Comparison of ENCODE assay signal across 25 cellular contexts in genomic region chr12:1707051-1707450, GRCh38. TPM values are rescaled to one million over a fixed set of nuclear protein-coding genes. Genes with fewer than 3 reads are reported as not detected.
DNase-seq lines count a peak whose midpoint lies in the region; ATAC-seq and TF ChIP-seq lines count a peak whose summit lies in the region.
"Had no signal": no experiment of that assay in that cellular context is flagged by ENCODE, and none has a peak within 500 bp of the region (broad histone marks: within the 10 kb centered on the region; RNA-seq: fewer than 3 reads in every experiment).

No MANE protein-coding gene starts in this region.

- no peaks in the 10 kb centered on the region for H3K9me3 ChIP-seq in IMR-90 (ENCODE audit: control insufficient read depth, insufficient read depth, low read length)
- H3K9me3 ChIP-seq: esophagus squamous epithelium, gastrocnemius medialis, left lung, ovary had no signal

- H3K4me2 ChIP-seq in IMR-90 (ENCODE audit: low read depth, low read length): no peak overlapping the region
- H3K4me2 ChIP-seq: hepatocyte had no signal

- H3K27me3 Mint-ChIP-seq in natural killer cell (ENCODE audit: low read depth in 2 of 2): no peaks in the 10 kb centered on the region
- no peaks in the 10 kb centered on the region for H3K27me3 Mint-ChIP-seq in natural killer cell treated with Interleukin-12 subunit alpha and Interleukin-12 subunit beta and Interleukin-15 and Interleukin-18, amount 100 ng/mL, for 72 hours
- H3K27me3 Mint-ChIP-seq in immature natural killer cell (ENCODE audit: low read depth in 3 of 3): peaks cover 0 to 7% (median 0%) of the 10 kb centered on the region in 3 donors
- H3K27me3 Mint-ChIP-seq: activated naive CD8-positive, alpha-beta T cell treated with anti-CD3 and anti-CD28 coated beads, Interleukin-2, amount 10 ng/mL, durations not matched to agents 7 days and 5 days; naive B cell; type B pancreatic cell had no signal

- TF ChIP-seq CTCF in natural killer cell (IDR thresholded peaks at IDR 0.05): no peak
- no peak for TF ChIP-seq CTCF in IMR-90 (conservative IDR thresholded peaks at IDR 0.05; ENCODE audit: low read depth, low read length)

- H2BK5ac ChIP-seq in IMR-90 (ENCODE audit: low read depth, low read length, poor library complexity, severe bottlenecking): peak overlapping the region; percentile 33

- H3K9me3 Mint-ChIP-seq in natural killer cell (no peaks in the 10 kb centered on the region), immature natural killer cell (no peaks in the 10 kb centered on the region)
- H3K9me3 Mint-ChIP-seq in natural killer cell treated with Interleukin-12 subunit alpha and Interleukin-12 subunit beta and Interleukin-15 and Interleukin-18, amount 100 ng/mL, for 72 hours: no peaks in the 10 kb centered on the region
- H3K9me3 Mint-ChIP-seq: activated naive CD8-positive, alpha-beta T cell treated with anti-CD3 and anti-CD28 coated beads, Interleukin-2, amount 10 ng/mL, durations not matched to agents 7 days and 5 days had no signal

- no peak overlapping the region for H3K9ac ChIP-seq in IMR-90 (ENCODE audit: low read depth, low read length)

- no peaks in the 10 kb centered on the region for H3K36me3 Mint-ChIP-seq in natural killer cell
- no peaks in the 10 kb centered on the region for H3K36me3 Mint-ChIP-seq in natural killer cell treated with Interleukin-12 subunit alpha and Interleukin-12 subunit beta and Interleukin-15 and Interleukin-18, amount 100 ng/mL, for 72 hours
- H3K36me3 Mint-ChIP-seq in immature natural killer cell: no peaks in the 10 kb centered on the region
- H3K36me3 Mint-ChIP-seq: naive B cell had no signal

- H4K91ac ChIP-seq in IMR-90 (ENCODE audit: insufficient read depth, low read depth, low read length): no peak overlapping the region

- dilution Hi-C loops in IMR-90 (cut with HindIII; ENCODE audit: low sequenced_read_pairs, unreplicated experiment): no loop called here

- ATAC-seq in natural killer cell (no peak), IMR-90 (ENCODE audit: low read depth) (no peak), GM21528 (IDR thresholded peaks at IDR 0.05; ENCODE audit: low FRiP score, unreplicated experiment) (no peak), HG03045 (IDR thresholded peaks at IDR 0.05; ENCODE audit: unreplicated experiment) (no peak)
- no peak for ATAC-seq in natural killer cell treated with Interleukin-12 subunit alpha and Interleukin-12 subunit beta and Interleukin-15 and Interleukin-18, amount 100 ng/mL, for 72 hours
- ATAC-seq: gastrocnemius medialis, left lung, Panc1 had no signal

- POLR2A ChIA-PET in IMR-90 (lab: Charles Lee; ENCODE audit: unreplicated experiment): no interaction called here

- CTCF ChIA-PET in IMR-90 (lab: Yijun Ruan, JAX): no interaction called here

- H3K4me3 Mint-ChIP-seq in natural killer cell (no peak overlapping the region), immature natural killer cell (no peak overlapping the region)
- no peak overlapping the region for H3K4me3 Mint-ChIP-seq in natural killer cell treated with Interleukin-12 subunit alpha and Interleukin-12 subunit beta and Interleukin-15 and Interleukin-18, amount 100 ng/mL, for 72 hours
- H3K4me3 Mint-ChIP-seq: activated naive CD8-positive, alpha-beta T cell treated with anti-CD3 and anti-CD28 coated beads, Interleukin-2, amount 10 ng/mL, durations not matched to agents 7 days and 5 days; type B pancreatic cell had no signal

- H4K8ac ChIP-seq in IMR-90 (ENCODE audit: low read depth in 2 of 2, low read length in 2 of 2): no peak overlapping the region

- H3K27ac ChIP-seq in IMR-90 (ENCODE audit: insufficient read depth, low read length): no peak overlapping the region
- H3K27ac ChIP-seq: gastrocnemius medialis, hepatocyte, left lung, ovary had no signal

- H2AFZ ChIP-seq in IMR-90 (replicated peaks; ENCODE audit: low read length, poor library complexity): no peak overlapping the region
- H2AFZ ChIP-seq: hepatocyte had no signal

- H2BK15ac ChIP-seq in IMR-90 (ENCODE audit: low read depth, low read length): no peak overlapping the region

- peaks cover 27 to 66% of the 10 kb centered on the region in 2 experiments for H3K79me1 ChIP-seq in IMR-90 (ENCODE audit: low read depth in 1 of 2, low read length in 2 of 2)

- H3K4me1 Mint-ChIP-seq in natural killer cell (peaks cover 72 to 83% of the 10 kb centered on the region in 2 donors), immature natural killer cell (peaks cover 66 to 94% of the 10 kb centered on the region in 2 donors)
- peaks cover 43 to 46% of the 10 kb centered on the region in 2 donors for H3K4me1 Mint-ChIP-seq in natural killer cell treated with Interleukin-12 subunit alpha and Interleukin-12 subunit beta and Interleukin-15 and Interleukin-18, amount 100 ng/mL, for 72 hours (ENCODE audit: low read depth in 2 of 2)

- H4K20me1 ChIP-seq in IMR-90 (ENCODE audit: insufficient read depth, low read length): peaks cover 45% of the 10 kb centered on the region

- no peak overlapping the region for H3K56ac ChIP-seq in IMR-90 (ENCODE audit: extremely low read depth, insufficient read depth, low read length)

- H3K23ac ChIP-seq in IMR-90 (ENCODE audit: low read depth, low read length): no peak overlapping the region

- intact Hi-C loops in natural killer cell (cut with micrococcal nuclease) (loop anchor here (5.0 kb wide), 1 partner anchor 35 kb away; no protein-coding TSS in a partner anchor), IMR-90 (cut with micrococcal nuclease) (no loop called here)

- no peak overlapping the region for H3K18ac ChIP-seq in IMR-90 (ENCODE audit: low read depth, low read length)

- H2AK9ac ChIP-seq in IMR-90 (replicated peaks; ENCODE audit: low read depth, low read length, poor library complexity): no peak overlapping the region

- no peak overlapping the region for H3K4ac ChIP-seq in IMR-90 (ENCODE audit: low read depth, low read length)

- no peak for TF ChIP-seq RAD21 in IMR-90 (IDR thresholded peaks at IDR 0.05; ENCODE audit: low read length)

- DNase-seq in natural killer cell: no peak
- no peak for DNase-seq in natural killer cell treated with Interleukin-12 subunit alpha and Interleukin-12 subunit beta and Interleukin-15 and Interleukin-18, amount 100 ng/mL, for 72 hours (ENCODE audit: low spot score)
- DNase-seq in IMR-90: no peak
- no peak for DNase-seq in immature natural killer cell
- DNase-seq in occipital lobe (lab: John Stamatoyannopoulos, UW): no peak
- DNase-seq: activated naive CD8-positive, alpha-beta T cell treated with anti-CD3 and anti-CD28 coated beads, Interleukin-2, amount 10 ng/mL, durations not matched to agents 7 days and 5 days; central memory CD4-positive, alpha-beta T cell; EL; esophagus squamous epithelium; gastrocnemius medialis; KG1; left lung; naive B cell; NCI-H1417; NCI-H2029 treated with DMSO at 0.1 percent for 48 hours; ovary; retina; SHP77 treated with DMSO at 0.1 percent for 48 hours; stimulated activated CD4-positive, alpha-beta T cell treated with anti-CD3 and anti-CD28 coated beads, Interleukin-2, amount 100 ng/mL, for 24 hours; SW 1271 had no signal

- H2AK5ac ChIP-seq in IMR-90 (ENCODE audit: low read depth, low read length): no peak overlapping the region

- H3K4me3 ChIP-seq in IMR-90 (ENCODE audit: insufficient read depth, low read depth, low read length): no peak overlapping the region
- H3K4me3 ChIP-seq: esophagus squamous epithelium, gastrocnemius medialis, hepatocyte, left lung, ovary had no signal

- BruUV-seq in IMR-90 (replicated peaks; lab: Mats Ljungman, UMichigan): no TSS peak

- H2BK120ac ChIP-seq in IMR-90 (ENCODE audit: low read depth, low read length): no peak overlapping the region

- no peak overlapping the region for H4K5ac ChIP-seq in IMR-90 (ENCODE audit: low read depth, low read length)

- no CpG with 5 or more reads among the region's 1 CpG for WGBS in IMR-90 (ENCODE audit: extremely low coverage in 2 of 2, insufficient read length in 1 of 2), 2 experiments

- TF ChIP-seq POLR2A in IMR-90 (IDR thresholded peaks at IDR 0.05; ENCODE audit: low read depth, low read length): no peak

- H3K36me3 ChIP-seq in IMR-90 (ENCODE audit: control insufficient read depth, insufficient read depth, low read length): no peaks in the 10 kb centered on the region
- H3K36me3 ChIP-seq: esophagus squamous epithelium, gastrocnemius medialis, left lung, ovary had no signal

- peak overlapping the region; percentile 66; the same call in 1 of the 2 replicates for H3K14ac ChIP-seq in IMR-90 (replicated peaks; ENCODE audit: low read depth, low read length)

- H3K9me1 ChIP-seq in IMR-90 (ENCODE audit: insufficient read depth, low read length): peaks cover 6% of the 10 kb centered on the region

- peaks cover 8% of the 10 kb centered on the region for H3K4me1 ChIP-seq in IMR-90 (ENCODE audit: control insufficient read depth, insufficient read depth, low read length)

- no peaks in the 10 kb centered on the region for H3K27me3 ChIP-seq in IMR-90 (ENCODE audit: control insufficient read depth, insufficient read depth, low read length)
- H3K27me3 ChIP-seq: esophagus squamous epithelium, gastrocnemius medialis, hepatocyte, left lung, ovary had no signal

- peak overlapping the region; percentile 12 to 62 for H3K27ac Mint-ChIP-seq in natural killer cell
- H3K27ac Mint-ChIP-seq in natural killer cell treated with Interleukin-12 subunit alpha and Interleukin-12 subunit beta and Interleukin-15 and Interleukin-18, amount 100 ng/mL, for 72 hours: peak overlapping the region in 1 of 2 donors; percentile 45
- H3K27ac Mint-ChIP-seq in immature natural killer cell: peak overlapping the region in 5 of 6 donors; percentile 3 to 56 (median 25)
- H3K27ac Mint-ChIP-seq: activated naive CD8-positive, alpha-beta T cell treated with anti-CD3 and anti-CD28 coated beads, Interleukin-2, amount 10 ng/mL, durations not matched to agents 7 days and 5 days; type B pancreatic cell had no signal

- in situ Hi-C loops in IMR-90 (cut with MboI; ENCODE audit: low sequenced_read_pairs): no loop called here

- H2BK20ac ChIP-seq in IMR-90 (ENCODE audit: low read depth, low read length): no peak overlapping the region

TF ChIP-seq in IMR-90, 13 proteins besides CTCF, POLR2A, EP300 and RAD21:
- TF ChIP-seq MAFK (IDR thresholded peaks at IDR 0.05; ENCODE audit: low read depth, low read length): no peak
- TF ChIP-seq CEBPB (IDR thresholded peaks at IDR 0.05; ENCODE audit: low read depth, low read length): no peak
- TF ChIP-seq NFE2L2 (IDR thresholded peaks at IDR 0.05; ENCODE audit: low read depth, low read length): peak; percentile 59; the same call in 1 of the 2 replicates
TF ChIP-seq in IMR-90: peak in this region for 1.

RNA-seq across cellular contexts. Expression of gene ADIPOR2, which starts 16.2 kb away (rescaled TPM):
- total RNA-seq in natural killer cell (10 to 100 TPM; 38.6 to 48.3 (median 44.0) TPM), IMR-90 (2012; rRNA removed) (24.9 and 27.2 TPM in 2 replicates), occipital lobe (35.7 TPM)
- 10 to 100 TPM; 72.5 to 74.5 TPM for total RNA-seq in natural killer cell treated with Interleukin-12 subunit alpha and Interleukin-12 subunit beta and Interleukin-15 and Interleukin-18, amount 100 ng/mL, for 72 hours
- polyA plus RNA-seq in IMR-90 (2012; rRNA removed) (18.4 and 20.0 TPM in 2 replicates), immature natural killer cell (10 to 100 TPM in 1 of 3 donors, 1 to 10 TPM in 2; 4.6 to 11.3 (median 4.7) TPM)
- 7.1 and 11.4 TPM in 2 replicates for polyA plus RNA-seq in IMR-90 (2012; cell fraction: cytosol; rRNA removed)
- polyA plus RNA-seq in IMR-90 (2012; cell fraction: nucleus; rRNA removed; ENCODE audit: low replicate concordance): 5.3 and 24.2 TPM in 2 replicates
